In the genomic region with DNA sequence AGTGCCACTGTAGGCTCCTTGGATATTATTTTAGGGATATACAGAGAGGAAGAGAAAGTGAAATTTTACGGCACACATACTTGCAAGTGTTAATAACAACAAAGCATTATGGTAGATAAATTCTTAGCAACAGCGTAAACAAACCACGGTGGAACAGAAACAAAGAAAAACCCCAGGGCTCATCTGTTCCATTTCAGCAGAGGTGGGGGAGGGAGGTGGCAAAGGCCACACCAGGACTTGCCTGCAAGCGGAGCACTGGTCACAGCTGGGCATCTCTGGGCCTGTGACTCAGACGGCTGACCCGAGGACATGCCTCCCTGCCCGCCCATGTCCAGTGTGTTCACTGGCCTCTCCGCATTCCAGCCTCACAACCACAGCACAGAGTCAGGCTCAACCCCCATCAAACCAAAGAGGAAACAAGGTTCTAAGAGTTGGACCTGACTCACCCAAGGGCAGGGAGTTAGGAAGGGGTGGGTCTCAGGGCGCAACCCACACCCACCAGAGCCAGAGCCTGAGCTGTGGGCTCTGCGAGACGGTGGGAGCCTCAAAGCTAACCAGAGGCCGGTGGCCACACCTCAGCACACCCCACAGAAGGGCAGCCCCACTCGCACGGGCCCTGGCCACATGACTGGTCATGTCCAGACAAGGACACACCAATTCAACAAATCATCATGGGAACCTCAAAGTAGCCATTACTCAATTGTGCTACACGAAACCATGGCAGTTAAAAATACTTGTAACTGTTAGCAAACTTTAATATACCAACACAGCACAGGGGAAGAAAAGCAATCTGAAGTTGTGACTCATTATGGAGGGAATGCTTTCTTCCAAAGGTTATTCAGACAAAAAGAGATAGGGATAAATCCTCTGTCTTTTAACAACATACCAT, we compare ENCODE assay signal across 8 cellular contexts. TPM values are rescaled to one million over a fixed set of nuclear protein-coding genes. Genes with fewer than 3 reads are reported as not detected.
DNase-seq lines count a peak whose midpoint lies in the region; ATAC-seq and TF ChIP-seq lines count a peak whose summit lies in the region.

No MANE protein-coding gene starts in this region.

- DNase-seq in GM12864 (ENCODE audit: low read depth) (no peak), H4 (ENCODE audit: low spot score) (peak; percentile 92), chondrocyte (ENCODE audit: low spot score) (no peak), left lobe of liver (ENCODE audit: low spot score) (peak; percentile 83), NCI-H1092 treated with DMSO at 0.1 percent for 48 hours (lab: John Stamatoyannopoulos, UW) (no peak)
- DNase-seq in activated CD4-positive, CD25-positive, alpha-beta regulatory T cell (lab: John Stamatoyannopoulos, UW): peak in 3 of 4 experiments; percentile 21 to 50 (median 37)
- peak; percentile 65 to 74 for DNase-seq in stimulated activated CD4-positive, alpha-beta T cell treated with anti-CD3 and anti-CD28 coated beads, Interleukin-2, amount 100 ng/mL, for 24 hours

- H3K9me3 ChIP-seq in KOPT-K1 (ENCODE audit: insufficient read depth, low read length, poor library complexity, severe bottlenecking): no peaks in the 10 kb centered on the region

- TF ChIP-seq CTCF in GM12864 (IDR thresholded peaks at IDR 0.05; ENCODE audit: low read depth, low read length, missing control alignments): no peak
- TF ChIP-seq CTCF in chondrocyte (IDR thresholded peaks at IDR 0.05): peak; percentile 8

- peaks cover 86% of the 10 kb centered on the region for H3K4me1 Mint-ChIP-seq in chondrocyte (ENCODE audit: low read depth)

- no peaks in the 10 kb centered on the region; the same call in 1 of the 2 replicates for H3K36me3 ChIP-seq in KOPT-K1 (ENCODE audit: insufficient read depth, low read length)

- peaks cover 2% of the 10 kb centered on the region for H3K36me3 Mint-ChIP-seq in chondrocyte (ENCODE audit: low read depth)

- peak; percentile 99 for ATAC-seq in left lobe of liver

- no peaks in the 10 kb centered on the region for H3K27me3 Mint-ChIP-seq in chondrocyte (ENCODE audit: low read depth)

- peak overlapping the region; percentile 36 for H3K4me3 ChIP-seq in GM12864 (ENCODE audit: low read depth, low read length)

- peak overlapping the region; percentile 89 for H3K27ac ChIP-seq in KOPT-K1 (ENCODE audit: low read depth, low read length, poor library complexity, severe bottlenecking)

- H3K4me3 Mint-ChIP-seq in chondrocyte (ENCODE audit: unreplicated experiment): peak overlapping the region; percentile 59

- peak overlapping the region; percentile 99 for H3K27ac Mint-ChIP-seq in chondrocyte (ENCODE audit: unreplicated experiment)

- no peaks in the 10 kb centered on the region for H3K9me3 Mint-ChIP-seq in chondrocyte (ENCODE audit: low read depth)

RNA-seq across cellular contexts. Expression of a gene that starts 10.7 kb away (rescaled TPM):
- 26.5 and 26.9 TPM in 2 replicates for total RNA-seq in H4 (2014; rRNA removed; shearing (Covaris generic))
- total RNA-seq in chondrocyte (87.4 to 108 TPM (median 104 TPM) in 3 replicates), left lobe of liver (19.6 TPM)

RNA-seq across cellular contexts. Expression of a gene that starts 37.8 kb away (rescaled TPM):
- total RNA-seq in H4 (2014; rRNA removed; shearing (Covaris generic)): 3.0 and 3.3 TPM in 2 replicates
- 17.6 to 25.4 TPM (median 18.9 TPM) in 3 replicates for total RNA-seq in chondrocyte
- total RNA-seq in left lobe of liver: 6.7 TPM

Comparison
In these comparisons a context has a peak if more than half of its experiments do, and no peak if none do; other contexts are left out.
1. DNase-seq: peak in H4 (single experiment), activated CD4-positive, CD25-positive, alpha-beta regulatory T cell (3 of 4), left lobe of liver (single experiment) and stimulated activated CD4-positive, alpha-beta T cell treated with anti-CD3 and anti-CD28 coated beads, Interleukin-2, amount 100 ng/mL, for 24 hours (2 of 2); none in GM12864 (single experiment), chondrocyte (single experiment) and NCI-H1092 treated with DMSO at 0.1 percent for 48 hours (single experiment).